Comparison of ENCODE assay signal across 22 cellular contexts in the genomic region with DNA sequence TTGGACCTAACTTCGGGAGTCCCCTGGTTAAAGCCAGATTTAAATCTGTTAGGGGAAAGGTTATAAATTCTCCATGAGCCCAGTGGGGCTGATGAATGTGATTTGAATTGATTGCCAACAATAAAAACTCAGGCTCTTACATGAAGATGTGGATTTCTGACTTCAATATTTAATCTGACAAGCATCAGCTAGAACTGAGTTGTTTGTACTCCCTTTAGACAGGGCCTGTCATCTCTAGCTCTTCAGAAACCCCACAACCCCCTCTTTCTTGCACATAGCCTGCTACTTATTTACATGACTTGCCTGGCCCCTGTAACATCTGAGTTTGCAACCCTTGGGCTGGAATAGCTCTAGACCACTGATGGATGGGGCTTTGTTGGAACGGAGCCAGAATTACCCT.
DNase-seq lines count a peak whose midpoint lies in the region; FAIRE-seq and TF ChIP-seq lines count a peak whose summit lies in the region.
"Had no signal": no experiment of that assay in that cellular context is flagged by ENCODE, and none has a peak within 500 bp of the region (broad histone marks: within the 10 kb centered on the region; RNA-seq: fewer than 3 reads in every experiment).

No MANE protein-coding gene starts in this region.

- no peak for FAIRE-seq in GM12891 (lab: Jason Lieb, UNC)
- FAIRE-seq: GM12878, GM19239 had no signal

- H3K79me2 ChIP-seq in hepatocyte: no peaks in the 10 kb centered on the region

- POLR2A ChIA-PET in HEK293T (lab: Yijun Ruan, JAX): no interaction called here

- H3K4me1 ChIP-seq in hepatocyte (ENCODE audit: insufficient read depth): no peaks in the 10 kb centered on the region
- H3K4me1 ChIP-seq in vagina: peaks cover 6% of the 10 kb centered on the region
- H3K4me1 ChIP-seq: BLaER1 treated with 17β-estradiol and CSF1 and Interleukin-3, amounts not matched to agents 10 nM and 100 nM had no signal

- H3K4me3 ChIP-seq in hepatocyte: no peak overlapping the region
- no peak overlapping the region for H3K4me3 ChIP-seq in vagina
- H3K4me3 ChIP-seq: A549; BLaER1 treated with 17β-estradiol and CSF1 and Interleukin-3, amounts not matched to agents 10 nM and 100 nM; GM12878 had no signal

- H3K9me3 ChIP-seq in hepatocyte (ENCODE audit: low read depth) (no peaks in the 10 kb centered on the region), vagina (no peaks in the 10 kb centered on the region)
- H3K9me3 ChIP-seq: A549; BLaER1 treated with 17β-estradiol and CSF1 and Interleukin-3, amounts not matched to agents 10 nM and 100 nM had no signal

- whole genome bisulfite sequencing in hepatocyte (ENCODE audit: low lambda C conversion rate, missing lambda C conversion rate): 88% methylated on average over 2 of the region's 2 CpGs

- no peak overlapping the region for H3K4me2 ChIP-seq in hepatocyte
- H3K4me2 ChIP-seq: A549; BLaER1 treated with 17β-estradiol and CSF1 and Interleukin-3, amounts not matched to agents 10 nM and 100 nM had no signal

- H4K20me1 ChIP-seq in hepatocyte (ENCODE audit: insufficient read depth, poor library complexity, severe bottlenecking): no peaks in the 10 kb centered on the region
- H4K20me1 ChIP-seq: BLaER1 treated with 17β-estradiol and CSF1 and Interleukin-3, amounts not matched to agents 10 nM and 100 nM had no signal

- H3K27me3 ChIP-seq in hepatocyte (no peaks in the 10 kb centered on the region), vagina (no peaks in the 10 kb centered on the region)
- H3K27me3 ChIP-seq: BLaER1 treated with 17β-estradiol and CSF1 and Interleukin-3, amounts not matched to agents 10 nM and 100 nM had no signal

- H3K36me3 ChIP-seq in hepatocyte (replicated peaks; ENCODE audit: insufficient read depth, low read depth) (no peaks in the 10 kb centered on the region), vagina (no peaks in the 10 kb centered on the region)
- H3K36me3 ChIP-seq: BLaER1 treated with 17β-estradiol and CSF1 and Interleukin-3, amounts not matched to agents 10 nM and 100 nM had no signal

- intact Hi-C loops in vagina (cut with DNase I): no loop called here

- CTCF ChIA-PET in HEK293T (lab: Yijun Ruan, JAX): no interaction called here

- no peak overlapping the region for H2AFZ ChIP-seq in hepatocyte

- DNase-seq in DMS 273 (lab: John Stamatoyannopoulos, UW; ENCODE audit: unreplicated experiment): peak; percentile 8
- DNase-seq in DMS 273 treated with DMSO at 0.1 percent for 48 hours (lab: John Stamatoyannopoulos, UW): no peak
- no peak for DNase-seq in hepatocyte (ENCODE audit: low spot score)
- no peak for DNase-seq in vagina (ENCODE audit: extremely low spot score in 2 of 2)
- DNase-seq in GM12891 (ENCODE audit: insufficient read length, low spot score): no peak
- DNase-seq in HEK293T (ENCODE audit: extremely low spot score): no peak
- DNase-seq: AML-193; CD4-positive, alpha-beta T cell; CD8-positive, alpha-beta memory T cell; COR-L47; DMS153; DMS53; DMS79; DND-41; EL; GDM1 had no signal

- no peaks in the 10 kb centered on the region for H3K9me2 ChIP-seq in hepatocyte (replicated peaks; ENCODE audit: insufficient read depth)

- TF ChIP-seq POLR2A in vagina (IDR thresholded peaks at IDR 0.05) (no peak), GM12891 (IDR thresholded peaks at IDR 0.05; ENCODE audit: low read depth, low read length) (no peak)

- H3K27ac ChIP-seq in hepatocyte (peak overlapping the region; percentile 54), vagina (peak overlapping the region; percentile 33)
- H3K27ac ChIP-seq: 22Rv1; A549; BLaER1 treated with 17β-estradiol and CSF1 and Interleukin-3, amounts not matched to agents 10 nM and 100 nM; C4-2B had no signal

- TF ChIP-seq CTCF in hepatocyte (IDR thresholded peaks at IDR 0.05; ENCODE audit: poor library complexity) (no peak), vagina (IDR thresholded peaks at IDR 0.05) (no peak)

TF ChIP-seq in GM12891, 5 proteins besides CTCF, POLR2A, EP300 and RAD21:
- TF ChIP-seq TAF1 (IDR thresholded peaks at IDR 0.05; ENCODE audit: low read depth, low read length) (no peak), POLR2AphosphoS5 (IDR thresholded peaks at IDR 0.05; ENCODE audit: low read depth, low read length) (no peak), POU2F2 (IDR thresholded peaks at IDR 0.05; ENCODE audit: low read depth, low read length) (no peak), PAX5 (IDR thresholded peaks at IDR 0.05; ENCODE audit: insufficient read depth, low read length, severe bottlenecking) (no peak), SPI1 (IDR thresholded peaks at IDR 0.05; ENCODE audit: low read depth, low read length) (no peak)

TF ChIP-seq in HEK293T, 16 proteins besides CTCF, POLR2A, EP300 and RAD21:
- TF ChIP-seq HDGF (IDR thresholded peaks at IDR 0.05; ENCODE audit: borderline replicate concordance) (no peak), FOXM1 (IDR thresholded peaks at IDR 0.05; ENCODE audit: borderline replicate concordance) (no peak), ARNT (IDR thresholded peaks at IDR 0.05) (no peak), FOXA1 (IDR thresholded peaks at IDR 0.05) (no peak), ZNF384 (IDR thresholded peaks at IDR 0.05) (no peak), FOXK2 (IDR thresholded peaks at IDR 0.05) (no peak), ELF4 (IDR thresholded peaks at IDR 0.05) (no peak), L3MBTL2 (conservative IDR thresholded peaks at IDR 0.05) (no peak), CTBP1 (IDR thresholded peaks at IDR 0.05; ENCODE audit: borderline replicate concordance) (no peak), BHLHE40 (IDR thresholded peaks at IDR 0.05; ENCODE audit: borderline replicate concordance) (no peak), LEF1 (IDR thresholded peaks at IDR 0.05; ENCODE audit: borderline replicate concordance) (no peak), SP1 (IDR thresholded peaks at IDR 0.05) (no peak), NFRKB (IDR thresholded peaks at IDR 0.05) (no peak), TARDBP (IDR thresholded peaks at IDR 0.05) (no peak), SUZ12 (IDR thresholded peaks at IDR 0.05) (no peak)
- TF ChIP-seq, protein P1, sequence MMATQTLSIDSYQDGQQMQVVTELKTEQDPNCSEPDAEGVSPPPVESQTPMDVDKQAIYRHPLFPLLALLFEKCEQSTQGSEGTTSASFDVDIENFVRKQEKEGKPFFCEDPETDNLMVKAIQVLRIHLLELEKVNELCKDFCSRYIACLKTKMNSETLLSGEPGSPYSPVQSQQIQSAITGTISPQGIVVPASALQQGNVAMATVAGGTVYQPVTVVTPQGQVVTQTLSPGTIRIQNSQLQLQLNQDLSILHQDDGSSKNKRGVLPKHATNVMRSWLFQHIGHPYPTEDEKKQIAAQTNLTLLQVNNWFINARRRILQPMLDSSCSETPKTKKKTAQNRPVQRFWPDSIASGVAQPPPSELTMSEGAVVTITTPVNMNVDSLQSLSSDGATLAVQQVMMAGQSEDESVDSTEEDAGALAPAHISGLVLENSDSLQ (IDR thresholded peaks at IDR 0.05): no peak
